Comparison of ENCODE assay signal across 8 cellular contexts in the genomic region with DNA sequence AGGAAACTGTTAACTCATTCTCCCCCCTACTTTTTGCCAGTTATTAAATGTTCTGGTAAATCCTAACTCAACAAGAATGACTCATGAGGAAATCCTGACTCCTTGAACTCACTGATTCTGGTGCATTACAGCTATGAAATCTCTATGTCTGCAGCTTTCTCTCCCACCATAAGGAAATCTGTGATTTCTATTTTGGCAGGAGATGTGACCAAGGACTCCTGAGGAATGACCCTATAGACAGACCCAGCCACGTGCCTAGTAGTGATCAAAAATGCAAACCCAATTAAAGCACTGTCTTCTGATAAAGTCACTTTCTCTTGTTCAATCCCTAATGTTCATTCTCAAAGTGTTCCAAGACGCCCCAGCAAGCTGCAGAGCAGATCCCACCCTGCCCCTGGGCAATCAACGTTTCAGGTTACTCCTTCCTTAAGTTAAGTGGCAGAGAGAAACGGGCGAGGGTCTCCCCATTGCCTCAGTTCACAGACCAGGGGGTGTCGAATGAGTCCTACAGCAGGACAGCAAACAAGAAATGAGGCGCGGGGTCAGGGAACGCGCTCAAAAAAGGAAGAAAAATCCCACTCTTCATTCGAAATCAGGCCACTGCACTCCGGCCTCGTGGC. TPM values are rescaled to one million over a fixed set of nuclear protein-coding genes. Genes with fewer than 3 reads are reported as not detected.
DNase-seq lines count a peak whose midpoint lies in the region; ATAC-seq, FAIRE-seq and TF ChIP-seq lines count a peak whose summit lies in the region.

No MANE protein-coding gene starts in this region.

- H3K9me3 ChIP-seq in Panc1 (ENCODE audit: control insufficient read depth, insufficient read depth, low read depth, low read length) (no peaks in the 10 kb centered on the region), mucosa of rectum (ENCODE audit: control insufficient read depth in 2 of 2, low read length in 2 of 2) (no peaks in the 10 kb centered on the region), vagina (no peaks in the 10 kb centered on the region)

- no peaks in the 10 kb centered on the region for H3K9me3 Mint-ChIP-seq in T-helper 1 cell treated with Interleukin-12 subunit alpha and Interleukin-12 subunit beta and Interleukin-4 antibody, amounts not matched to agents 30 μg/mL and 1 μg/mL, for 36 hours

- H3K27ac ChIP-seq in Panc1 (ENCODE audit: low read length), result peak overlapping the region; percentile 42; the same call in 1 of the 2 replicates
- peak overlapping the region; percentile 72 to 98 (median 92) for H3K27ac ChIP-seq in dorsolateral prefrontal cortex
- H3K27ac ChIP-seq in mucosa of rectum (ENCODE audit: low read depth in 2 of 2, low read length in 2 of 2), result peak overlapping the region; percentile 83 to 88
- H3K27ac ChIP-seq in vagina, result peak overlapping the region; percentile 87

- ATAC-seq in Panc1, result no peak

- POLR2A ChIA-PET in Panc1 (lab: Charles Lee), result no interaction called here

- peaks cover 14% of the 10 kb centered on the region for H3K27me3 Mint-ChIP-seq in T-helper 1 cell treated with Interleukin-12 subunit alpha and Interleukin-12 subunit beta and Interleukin-4 antibody, amounts not matched to agents 30 μg/mL and 1 μg/mL, for 36 hours (ENCODE audit: low read depth)

- H3K4me3 Mint-ChIP-seq in T-helper 1 cell treated with Interleukin-12 subunit alpha and Interleukin-12 subunit beta and Interleukin-4 antibody, amounts not matched to agents 30 μg/mL and 1 μg/mL, for 36 hours, result peak overlapping the region; percentile 98

- intact Hi-C loops in Panc1 (cut with micrococcal nuclease; ENCODE audit: unreplicated experiment) (loop anchor here (2.0 to 5.0 kb wide), 2 partner anchors 211 to 331 kb away; no protein-coding TSS in a partner anchor), dorsolateral prefrontal cortex (cut with DNase I) (loop anchor here (2.0 to 10.0 kb wide), 4 partner anchors 211 to 333 kb away; a partner anchor contains a TSS), vagina (cut with DNase I) (loop anchor here (5.0 kb wide), 1 partner anchor 331 kb away; no protein-coding TSS in a partner anchor)

- H3K27me3 ChIP-seq in Panc1 (ENCODE audit: control insufficient read depth, insufficient read depth, low read length) (no peaks in the 10 kb centered on the region), dorsolateral prefrontal cortex (no peaks in the 10 kb centered on the region), mucosa of rectum (ENCODE audit: control insufficient read depth in 2 of 2, insufficient read depth in 2 of 2, low read length in 2 of 2) (peaks cover 0 to 2% of the 10 kb centered on the region in 2 donors), vagina (no peaks in the 10 kb centered on the region)

- peak overlapping the region; percentile 47 for H3K27ac Mint-ChIP-seq in T-helper 1 cell treated with Interleukin-12 subunit alpha and Interleukin-12 subunit beta and Interleukin-4 antibody, amounts not matched to agents 30 μg/mL and 1 μg/mL, for 36 hours

- in situ Hi-C loops in Panc1 (cut with HindIII; ENCODE audit: low pct_unique_long_range_greater_than_20kb, low sequenced_read_pairs), result no loop called here

- H3K4me1 Mint-ChIP-seq in T-helper 1 cell treated with Interleukin-12 subunit alpha and Interleukin-12 subunit beta and Interleukin-4 antibody, amounts not matched to agents 30 μg/mL and 1 μg/mL, for 36 hours (ENCODE audit: low read depth), result peaks cover 31% of the 10 kb centered on the region

- CTCF ChIA-PET in Panc1 (lab: Charles Lee), result interaction anchor here (0.6 to 3.2 kb wide), 3 partner anchors 47 to 211 kb away, joined by 3 to 10 read pairs (median 4); no protein-coding TSS in a partner anchor

- DNase-seq in T-helper 1 cell (no peak), Panc1 (ENCODE audit: low read depth, low spot score) (no peak), dorsolateral prefrontal cortex (no peak), vagina (ENCODE audit: extremely low spot score in 2 of 2) (no peak), NCI-H187 treated with DMSO at 0.1 percent for 48 hours (lab: John Stamatoyannopoulos, UW) (no peak), GM12892 (ENCODE audit: insufficient read length) (no peak)

- TF ChIP-seq CTCF in Panc1 (IDR thresholded peaks at IDR 0.05) (no peak), dorsolateral prefrontal cortex (IDR thresholded peaks at IDR 0.05 in 54 of 56, conservative IDR thresholded peaks at IDR 0.05 in 2 of 56; ENCODE audit: low read depth in 1 of 56, partially characterized antibody in 56 of 56) (no peak), vagina (IDR thresholded peaks at IDR 0.05) (no peak)

- no TSS peak for BruUV-seq in Panc1 (replicated peaks; lab: Mats Ljungman, UMichigan)

- no peak for FAIRE-seq in GM12892 (lab: Jason Lieb, UNC)

- peak overlapping the region; percentile 76 to 82 for H3K9ac ChIP-seq in mucosa of rectum (ENCODE audit: low read depth in 1 of 2, low read length in 2 of 2)

- TF ChIP-seq POLR2A in vagina (IDR thresholded peaks at IDR 0.05) (no peak), GM12892 (IDR thresholded peaks at IDR 0.05; ENCODE audit: low read depth, low read length) (no peak)

- peaks cover 9% of the 10 kb centered on the region for H3K36me3 Mint-ChIP-seq in T-helper 1 cell treated with Interleukin-12 subunit alpha and Interleukin-12 subunit beta and Interleukin-4 antibody, amounts not matched to agents 30 μg/mL and 1 μg/mL, for 36 hours (ENCODE audit: low read depth)

- peak overlapping the region; percentile 76 to 83 for H3K4me3 ChIP-seq in Panc1 (ENCODE audit: low read depth in 2 of 2, low read length in 2 of 2)
- H3K4me3 ChIP-seq in dorsolateral prefrontal cortex, result peak overlapping the region; percentile 64 to 96 (median 81)
- H3K4me3 ChIP-seq in mucosa of rectum (ENCODE audit: low read length in 2 of 2), result peak overlapping the region; percentile 94 to 98
- peak overlapping the region; percentile 65 to 72 for H3K4me3 ChIP-seq in vagina

- H3K4me1 ChIP-seq in Panc1 (ENCODE audit: control insufficient read depth, insufficient read depth, low read length) (peaks cover 17% of the 10 kb centered on the region), mucosa of rectum (ENCODE audit: control insufficient read depth in 2 of 2, insufficient read depth in 2 of 2, low read length in 2 of 2) (peaks cover 13 to 17% of the 10 kb centered on the region in 2 donors), vagina (peaks cover 5% of the 10 kb centered on the region)

- H3K36me3 ChIP-seq in Panc1 (ENCODE audit: control insufficient read depth, insufficient read depth, low read length) (no peaks in the 10 kb centered on the region; the same call in 1 of the 2 replicates), mucosa of rectum (ENCODE audit: control insufficient read depth in 2 of 2, insufficient read depth in 2 of 2, low read length in 2 of 2) (peaks cover 10 to 11% of the 10 kb centered on the region in 2 donors), vagina (no peaks in the 10 kb centered on the region)

RNA-seq across cellular contexts. Expression of a gene that starts 0.8 kb away (rescaled TPM):
- total RNA-seq in Panc1 (2021; ENCODE audit: unreplicated experiment) (4.5 TPM), dorsolateral prefrontal cortex (100 to 1,000 TPM in 1 of 120 experiments, 10 to 100 TPM in 119; 11.3 to 144 (median 30.8) TPM), vagina (100 TPM)
- 19.5 TPM for polyA plus RNA-seq in Panc1 (2012; ENCODE audit: insufficient read length)
- polyA plus RNA-seq in GM12892 (2012; ENCODE audit: missing spikeins), result 4.9 TPM

Comparison
In these comparisons a context has a peak if more than half of its experiments do, and no peak if none do; other contexts are left out.
1. H3K27ac ChIP-seq: peak in every context shown above with its lines; median percentile 92 in dorsolateral prefrontal cortex; 87 in vagina; 86 in mucosa of rectum; 42 in Panc1.